1 cellular context compared by ENCODE assay signal in genomic region chr11:123054301-123055065, GRCh38.
TF ChIP-seq lines count a peak whose summit lies in the region.

No MANE protein-coding gene starts in this region.

TF ChIP-seq in GM12878, 131 proteins besides CTCF, POLR2A, EP300 and RAD21 (continued from another document):
- TF ChIP-seq ZBTB40 (IDR thresholded peaks at IDR 0.05; ENCODE audit: borderline replicate concordance) (no peak), MEF2B (IDR thresholded peaks at IDR 0.05; ENCODE audit: partially characterized antibody, poor library complexity, severe bottlenecking) (peak; percentile 40), TARDBP (IDR thresholded peaks at IDR 0.05; ENCODE audit: borderline replicate concordance) (no peak), TCF3 (IDR thresholded peaks at IDR 0.05; ENCODE audit: borderline replicate concordance, insufficient read depth, low read depth, low read length) (no peak), ATF2 (IDR thresholded peaks at IDR 0.05; ENCODE audit: low read length) (peak; percentile 31; the same call in 1 of the 2 replicates)
